1 cellular context compared by ENCODE assay signal in the genomic region with DNA sequence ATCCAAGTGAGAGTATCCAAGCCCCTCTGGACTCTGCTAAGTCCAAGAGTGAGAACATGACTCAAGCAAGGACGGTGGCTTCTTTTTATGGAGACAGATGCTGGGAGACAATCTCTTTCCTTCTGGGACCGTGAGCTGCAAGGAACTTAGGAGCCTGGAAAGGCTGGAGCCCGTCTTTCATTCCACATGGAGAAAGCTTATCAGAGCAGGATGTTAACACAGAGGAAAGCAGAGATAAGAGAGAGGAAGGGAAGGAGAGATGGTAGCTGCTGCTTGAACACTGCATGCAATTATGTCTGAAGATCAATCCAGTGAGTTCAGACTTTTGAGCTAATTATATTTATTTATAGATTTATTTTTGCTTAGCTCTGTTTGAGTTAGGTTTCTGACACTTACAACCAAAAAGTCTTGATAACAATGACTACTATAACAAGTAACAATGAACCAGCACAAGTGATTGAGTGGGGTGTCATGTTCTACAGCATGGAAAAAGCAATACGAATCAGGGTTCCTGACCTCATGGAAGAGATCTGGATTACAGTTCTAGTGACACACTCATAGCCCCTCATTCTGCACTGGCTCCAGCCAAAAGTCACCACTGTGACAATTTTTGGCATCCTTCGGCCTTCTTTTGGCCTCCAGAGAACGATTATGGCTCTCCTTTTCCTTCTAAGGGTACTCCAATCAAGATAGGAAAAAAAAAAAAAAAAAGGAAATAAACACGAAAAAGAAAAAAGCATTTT.
TF ChIP-seq lines count a peak whose summit lies in the region.

No MANE protein-coding gene starts in this region.

TF ChIP-seq in HepG2, 621 proteins besides CTCF, POLR2A, EP300 and RAD21 (continues in another document):
- TF ChIP-seq IKZF4 (CRISPR knock-in tag; IDR thresholded peaks at IDR 0.05; ENCODE audit: borderline replicate concordance, low read depth, not compliant biosample characterization) (no peak), KDM2A (CRISPR knock-in tag; IDR thresholded peaks at IDR 0.05; ENCODE audit: borderline replicate concordance, low read depth) (no peak), TBX2 (CRISPR knock-in tag; IDR thresholded peaks at IDR 0.05; ENCODE audit: borderline replicate concordance) (peak; percentile 17; the same call in 1 of the 2 replicates), ZNF562 (CRISPR knock-in tag; IDR thresholded peaks at IDR 0.05; ENCODE audit: borderline replicate concordance) (no peak), ZNF792 (CRISPR knock-in tag; IDR thresholded peaks at IDR 0.05) (0 out of 2 replicates have a peak, but pooled peaks have one; percentile 14), NCOA2 (CRISPR knock-in tag; IDR thresholded peaks at IDR 0.05) (peak; percentile 27; the same call in 1 of the 2 replicates), NFYB (CRISPR knock-in tag; IDR thresholded peaks at IDR 0.05) (no peak), HDAC6 (IDR thresholded peaks at IDR 0.05; ENCODE audit: low read depth, low read length) (no peak), ZNF235 (CRISPR knock-in tag; IDR thresholded peaks at IDR 0.05; ENCODE audit: borderline replicate concordance) (no peak), SRSF9 (IDR thresholded peaks at IDR 0.05; ENCODE audit: borderline replicate concordance, insufficient read depth, low read depth, low read length, poor library complexity, severe bottlenecking) (no peak), SOX6 (IDR thresholded peaks at IDR 0.05) (no peak), SOX6 (CRISPR knock-in tag; IDR thresholded peaks at IDR 0.05) (peak; percentile 27; the same call in 1 of the 2 replicates), ARNT2 (CRISPR knock-in tag; IDR thresholded peaks at IDR 0.05; ENCODE audit: low read depth) (no peak), CHD4 (IDR thresholded peaks at IDR 0.05; ENCODE audit: borderline replicate concordance, low read length) (no peak), KLF9 (CRISPR knock-in tag; IDR thresholded peaks at IDR 0.05; ENCODE audit: low read depth) (no peak), SP4 (CRISPR knock-in tag; IDR thresholded peaks at IDR 0.05) (no peak), CENPT (CRISPR knock-in tag; IDR thresholded peaks at IDR 0.05; ENCODE audit: low read depth) (no peak), ETV5 (CRISPR knock-in tag; IDR thresholded peaks at IDR 0.05; ENCODE audit: borderline replicate concordance) (peak; percentile 47; the same call in 1 of the 2 replicates), CAMTA2 (CRISPR knock-in tag; IDR thresholded peaks at IDR 0.05; ENCODE audit: borderline replicate concordance) (no peak), SIN3A (IDR thresholded peaks at IDR 0.05; ENCODE audit: borderline replicate concordance, low read depth, low read length) (no peak), SRY (CRISPR knock-in tag; IDR thresholded peaks at IDR 0.05) (no peak), SALL1 (CRISPR knock-in tag; IDR thresholded peaks at IDR 0.05) (no peak), STAT5B (CRISPR knock-in tag; IDR thresholded peaks at IDR 0.05) (no peak), HIVEP1 (CRISPR knock-in tag; IDR thresholded peaks at IDR 0.05) (no peak), EED (CRISPR knock-in tag; IDR thresholded peaks at IDR 0.05) (no peak), BHLHE40 (IDR thresholded peaks at IDR 0.05; ENCODE audit: low read length) (no peak), ZNF772 (CRISPR knock-in tag; IDR thresholded peaks at IDR 0.05) (no peak), BORCS8-MEF2B (CRISPR knock-in tag; IDR thresholded peaks at IDR 0.05) (no peak), ZNF205 (CRISPR knock-in tag; IDR thresholded peaks at IDR 0.05) (0 out of 2 replicates have a peak, but pooled peaks have one; percentile 11), ZKSCAN5 (CRISPR knock-in tag; IDR thresholded peaks at IDR 0.05) (no peak), ISL2 (CRISPR knock-in tag; IDR thresholded peaks at IDR 0.05) (peak; percentile 32; the same call in 1 of the 2 replicates), ERF (CRISPR knock-in tag; IDR thresholded peaks at IDR 0.05) (no peak), HNF4A (CRISPR knock-in tag; IDR thresholded peaks at IDR 0.05) (0 out of 2 replicates have a peak, but pooled peaks have one; percentile 6), ZFY (CRISPR knock-in tag; IDR thresholded peaks at IDR 0.05) (0 out of 2 replicates have a peak, but pooled peaks have one; percentile 2), FOXM1 (CRISPR knock-in tag; IDR thresholded peaks at IDR 0.05) (no peak), ZNF776 (CRISPR knock-in tag; IDR thresholded peaks at IDR 0.05) (no peak)
- TF ChIP-seq, protein P1, sequence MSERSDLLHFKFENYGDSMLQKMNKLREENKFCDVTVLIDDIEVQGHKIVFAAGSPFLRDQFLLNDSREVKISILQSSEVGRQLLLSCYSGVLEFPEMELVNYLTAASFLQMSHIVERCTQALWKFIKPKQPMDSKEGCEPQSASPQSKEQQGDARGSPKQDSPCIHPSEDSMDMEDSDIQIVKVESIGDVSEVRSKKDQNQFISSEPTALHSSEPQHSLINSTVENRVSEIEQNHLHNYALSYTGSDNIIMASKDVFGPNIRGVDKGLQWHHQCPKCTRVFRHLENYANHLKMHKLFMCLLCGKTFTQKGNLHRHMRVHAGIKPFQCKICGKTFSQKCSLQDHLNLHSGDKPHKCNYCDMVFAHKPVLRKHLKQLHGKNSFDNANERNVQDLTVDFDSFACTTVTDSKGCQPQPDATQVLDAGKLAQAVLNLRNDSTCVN (CRISPR knock-in tag; IDR thresholded peaks at IDR 0.05; ENCODE audit: borderline replicate concordance), result no peak
- TF ChIP-seq, protein P2, sequence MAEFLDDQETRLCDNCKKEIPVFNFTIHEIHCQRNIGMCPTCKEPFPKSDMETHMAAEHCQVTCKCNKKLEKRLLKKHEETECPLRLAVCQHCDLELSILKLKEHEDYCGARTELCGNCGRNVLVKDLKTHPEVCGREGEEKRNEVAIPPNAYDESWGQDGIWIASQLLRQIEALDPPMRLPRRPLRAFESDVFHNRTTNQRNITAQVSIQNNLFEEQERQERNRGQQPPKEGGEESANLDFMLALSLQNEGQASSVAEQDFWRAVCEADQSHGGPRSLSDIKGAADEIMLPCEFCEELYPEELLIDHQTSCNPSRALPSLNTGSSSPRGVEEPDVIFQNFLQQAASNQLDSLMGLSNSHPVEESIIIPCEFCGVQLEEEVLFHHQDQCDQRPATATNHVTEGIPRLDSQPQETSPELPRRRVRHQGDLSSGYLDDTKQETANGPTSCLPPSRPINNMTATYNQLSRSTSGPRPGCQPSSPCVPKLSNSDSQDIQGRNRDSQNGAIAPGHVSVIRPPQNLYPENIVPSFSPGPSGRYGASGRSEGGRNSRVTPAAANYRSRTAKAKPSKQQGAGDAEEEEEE (CRISPR knock-in tag; IDR thresholded peaks at IDR 0.05; ENCODE audit: borderline replicate concordance), result no peak
- TF ChIP-seq, protein P3, sequence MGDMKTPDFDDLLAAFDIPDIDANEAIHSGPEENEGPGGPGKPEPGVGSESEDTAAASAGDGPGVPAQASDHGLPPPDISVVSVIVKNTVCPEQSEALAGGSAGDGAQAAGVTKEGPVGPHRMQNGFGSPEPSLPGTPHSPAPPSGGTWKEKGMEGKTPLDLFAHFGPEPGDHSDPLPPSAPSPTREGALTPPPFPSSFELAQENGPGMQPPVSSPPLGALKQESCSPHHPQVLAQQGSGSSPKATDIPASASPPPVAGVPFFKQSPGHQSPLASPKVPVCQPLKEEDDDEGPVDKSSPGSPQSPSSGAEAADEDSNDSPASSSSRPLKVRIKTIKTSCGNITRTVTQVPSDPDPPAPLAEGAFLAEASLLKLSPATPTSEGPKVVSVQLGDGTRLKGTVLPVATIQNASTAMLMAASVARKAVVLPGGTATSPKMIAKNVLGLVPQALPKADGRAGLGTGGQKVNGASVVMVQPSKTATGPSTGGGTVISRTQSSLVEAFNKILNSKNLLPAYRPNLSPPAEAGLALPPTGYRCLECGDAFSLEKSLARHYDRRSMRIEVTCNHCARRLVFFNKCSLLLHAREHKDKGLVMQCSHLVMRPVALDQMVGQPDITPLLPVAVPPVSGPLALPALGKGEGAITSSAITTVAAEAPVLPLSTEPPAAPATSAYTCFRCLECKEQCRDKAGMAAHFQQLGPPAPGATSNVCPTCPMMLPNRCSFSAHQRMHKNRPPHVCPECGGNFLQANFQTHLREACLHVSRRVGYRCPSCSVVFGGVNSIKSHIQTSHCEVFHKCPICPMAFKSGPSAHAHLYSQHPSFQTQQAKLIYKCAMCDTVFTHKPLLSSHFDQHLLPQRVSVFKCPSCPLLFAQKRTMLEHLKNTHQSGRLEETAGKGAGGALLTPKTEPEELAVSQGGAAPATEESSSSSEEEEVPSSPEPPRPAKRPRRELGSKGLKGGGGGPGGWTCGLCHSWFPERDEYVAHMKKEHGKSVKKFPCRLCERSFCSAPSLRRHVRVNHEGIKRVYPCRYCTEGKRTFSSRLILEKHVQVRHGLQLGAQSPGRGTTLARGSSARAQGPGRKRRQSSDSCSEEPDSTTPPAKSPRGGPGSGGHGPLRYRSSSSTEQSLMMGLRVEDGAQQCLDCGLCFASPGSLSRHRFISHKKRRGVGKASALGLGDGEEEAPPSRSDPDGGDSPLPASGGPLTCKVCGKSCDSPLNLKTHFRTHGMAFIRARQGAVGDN (CRISPR knock-in tag; IDR thresholded peaks at IDR 0.05), result no peak
- TF ChIP-seq, protein P4, sequence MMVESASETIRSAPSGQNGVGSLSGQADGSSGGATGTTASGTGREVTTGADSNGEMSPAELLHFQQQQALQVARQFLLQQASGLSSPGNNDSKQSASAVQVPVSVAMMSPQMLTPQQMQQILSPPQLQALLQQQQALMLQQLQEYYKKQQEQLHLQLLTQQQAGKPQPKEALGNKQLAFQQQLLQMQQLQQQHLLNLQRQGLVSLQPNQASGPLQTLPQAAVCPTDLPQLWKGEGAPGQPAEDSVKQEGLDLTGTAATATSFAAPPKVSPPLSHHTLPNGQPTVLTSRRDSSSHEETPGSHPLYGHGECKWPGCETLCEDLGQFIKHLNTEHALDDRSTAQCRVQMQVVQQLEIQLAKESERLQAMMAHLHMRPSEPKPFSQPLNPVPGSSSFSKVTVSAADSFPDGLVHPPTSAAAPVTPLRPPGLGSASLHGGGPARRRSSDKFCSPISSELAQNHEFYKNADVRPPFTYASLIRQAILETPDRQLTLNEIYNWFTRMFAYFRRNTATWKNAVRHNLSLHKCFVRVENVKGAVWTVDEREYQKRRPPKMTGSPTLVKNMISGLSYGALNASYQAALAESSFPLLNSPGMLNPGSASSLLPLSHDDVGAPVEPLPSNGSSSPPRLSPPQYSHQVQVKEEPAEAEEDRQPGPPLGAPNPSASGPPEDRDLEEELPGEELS (CRISPR knock-in tag; IDR thresholded peaks at IDR 0.05), result 0 out of 2 replicates have a peak, but pooled peaks have one; percentile 10
- TF ChIP-seq, protein P5, sequence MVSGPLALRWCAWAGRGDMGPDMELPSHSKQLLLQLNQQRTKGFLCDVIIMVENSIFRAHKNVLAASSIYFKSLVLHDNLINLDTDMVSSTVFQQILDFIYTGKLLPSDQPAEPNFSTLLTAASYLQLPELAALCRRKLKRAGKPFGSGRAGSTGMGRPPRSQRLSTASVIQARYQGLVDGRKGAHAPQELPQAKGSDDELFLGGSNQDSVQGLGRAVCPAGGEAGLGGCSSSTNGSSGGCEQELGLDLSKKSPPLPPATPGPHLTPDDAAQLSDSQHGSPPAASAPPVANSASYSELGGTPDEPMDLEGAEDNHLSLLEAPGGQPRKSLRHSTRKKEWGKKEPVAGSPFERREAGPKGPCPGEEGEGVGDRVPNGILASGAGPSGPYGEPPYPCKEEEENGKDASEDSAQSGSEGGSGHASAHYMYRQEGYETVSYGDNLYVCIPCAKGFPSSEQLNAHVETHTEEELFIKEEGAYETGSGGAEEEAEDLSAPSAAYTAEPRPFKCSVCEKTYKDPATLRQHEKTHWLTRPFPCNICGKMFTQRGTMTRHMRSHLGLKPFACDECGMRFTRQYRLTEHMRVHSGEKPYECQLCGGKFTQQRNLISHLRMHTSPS (CRISPR knock-in tag; IDR thresholded peaks at IDR 0.05; ENCODE audit: low read depth), result no peak
- TF ChIP-seq, protein P6, sequence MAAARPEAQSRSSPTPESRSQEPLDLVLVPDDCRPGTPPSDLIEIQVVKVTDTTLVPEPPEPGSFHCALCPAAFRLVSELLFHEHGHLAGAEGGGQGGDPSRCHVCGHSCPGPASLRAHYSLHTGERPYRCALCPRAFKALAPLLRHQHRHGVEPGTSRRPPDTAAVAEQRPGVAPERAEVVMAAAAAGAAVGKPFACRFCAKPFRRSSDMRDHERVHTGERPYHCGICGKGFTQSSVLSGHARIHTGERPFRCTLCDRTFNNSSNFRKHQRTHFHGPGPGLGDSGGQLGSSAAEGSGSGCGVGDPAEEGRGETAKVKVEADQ (CRISPR knock-in tag; IDR thresholded peaks at IDR 0.05; ENCODE audit: borderline replicate concordance), result no peak
- TF ChIP-seq, protein P7, sequence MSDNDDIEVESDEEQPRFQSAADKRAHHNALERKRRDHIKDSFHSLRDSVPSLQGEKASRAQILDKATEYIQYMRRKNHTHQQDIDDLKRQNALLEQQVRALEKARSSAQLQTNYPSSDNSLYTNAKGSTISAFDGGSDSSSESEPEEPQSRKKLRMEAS (IDR thresholded peaks at IDR 0.05), result no peak
- TF ChIP-seq, protein P8, sequence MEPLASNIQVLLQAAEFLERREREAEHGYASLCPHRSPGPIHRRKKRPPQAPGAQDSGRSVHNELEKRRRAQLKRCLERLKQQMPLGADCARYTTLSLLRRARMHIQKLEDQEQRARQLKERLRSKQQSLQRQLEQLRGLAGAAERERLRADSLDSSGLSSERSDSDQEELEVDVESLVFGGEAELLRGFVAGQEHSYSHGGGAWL (CRISPR knock-in tag; IDR thresholded peaks at IDR 0.05), result no peak
- TF ChIP-seq, protein P9, sequence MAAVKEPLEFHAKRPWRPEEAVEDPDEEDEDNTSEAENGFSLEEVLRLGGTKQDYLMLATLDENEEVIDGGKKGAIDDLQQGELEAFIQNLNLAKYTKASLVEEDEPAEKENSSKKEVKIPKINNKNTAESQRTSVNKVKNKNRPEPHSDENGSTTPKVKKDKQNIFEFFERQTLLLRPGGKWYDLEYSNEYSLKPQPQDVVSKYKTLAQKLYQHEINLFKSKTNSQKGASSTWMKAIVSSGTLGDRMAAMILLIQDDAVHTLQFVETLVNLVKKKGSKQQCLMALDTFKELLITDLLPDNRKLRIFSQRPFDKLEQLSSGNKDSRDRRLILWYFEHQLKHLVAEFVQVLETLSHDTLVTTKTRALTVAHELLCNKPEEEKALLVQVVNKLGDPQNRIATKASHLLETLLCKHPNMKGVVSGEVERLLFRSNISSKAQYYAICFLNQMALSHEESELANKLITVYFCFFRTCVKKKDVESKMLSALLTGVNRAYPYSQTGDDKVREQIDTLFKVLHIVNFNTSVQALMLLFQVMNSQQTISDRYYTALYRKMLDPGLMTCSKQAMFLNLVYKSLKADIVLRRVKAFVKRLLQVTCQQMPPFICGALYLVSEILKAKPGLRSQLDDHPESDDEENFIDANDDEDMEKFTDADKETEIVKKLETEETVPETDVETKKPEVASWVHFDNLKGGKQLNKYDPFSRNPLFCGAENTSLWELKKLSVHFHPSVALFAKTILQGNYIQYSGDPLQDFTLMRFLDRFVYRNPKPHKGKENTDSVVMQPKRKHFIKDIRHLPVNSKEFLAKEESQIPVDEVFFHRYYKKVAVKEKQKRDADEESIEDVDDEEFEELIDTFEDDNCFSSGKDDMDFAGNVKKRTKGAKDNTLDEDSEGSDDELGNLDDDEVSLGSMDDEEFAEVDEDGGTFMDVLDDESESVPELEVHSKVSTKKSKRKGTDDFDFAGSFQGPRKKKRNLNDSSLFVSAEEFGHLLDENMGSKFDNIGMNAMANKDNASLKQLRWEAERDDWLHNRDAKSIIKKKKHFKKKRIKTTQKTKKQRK (IDR thresholded peaks at IDR 0.05; ENCODE audit: low read length), result no peak
